ENCODE assay signal across 1 cellular context in genomic region chr11:96014234-96014633, GRCh38.
TF ChIP-seq lines count a peak whose summit lies in the region.

No MANE protein-coding gene starts in this region.

TF ChIP-seq in HepG2, 621 proteins besides CTCF, POLR2A, EP300 and RAD21 (continued from another document and continues in another):
- TF ChIP-seq SOX6 (IDR thresholded peaks at IDR 0.05) (no peak), SOX6 (CRISPR knock-in tag; IDR thresholded peaks at IDR 0.05) (peak; percentile 84), HES4 (CRISPR knock-in tag; IDR thresholded peaks at IDR 0.05; ENCODE audit: borderline replicate concordance) (no peak), CEBPB (IDR thresholded peaks at IDR 0.05; ENCODE audit: borderline replicate concordance, low read depth, low read length) (peak; percentile 43; the same call in 1 of the 2 replicates), NR2F2 (IDR thresholded peaks at IDR 0.05; ENCODE audit: borderline replicate concordance, low read depth) (peak; percentile 31), TARDBP (CRISPR knock-in tag; IDR thresholded peaks at IDR 0.05) (0 out of 2 replicates have a peak, but pooled peaks have one; percentile 49), GABPB1 (CRISPR knock-in tag; IDR thresholded peaks at IDR 0.05) (no peak), DRAP1 (CRISPR knock-in tag; IDR thresholded peaks at IDR 0.05) (no peak), ZMYM4 (CRISPR knock-in tag; IDR thresholded peaks at IDR 0.05) (no peak), ERF (CRISPR knock-in tag; IDR thresholded peaks at IDR 0.05) (peak; percentile 28; the same call in 1 of the 2 replicates), PHB2 (IDR thresholded peaks at IDR 0.05; ENCODE audit: partially characterized antibody) (no peak), HOXA9 (CRISPR knock-in tag; IDR thresholded peaks at IDR 0.05; ENCODE audit: borderline replicate concordance) (no peak), NFIC (IDR thresholded peaks at IDR 0.05; ENCODE audit: low read length) (peak; percentile 69; the same call in 1 of the 2 replicates), TBL1XR1 (IDR thresholded peaks at IDR 0.05; ENCODE audit: borderline replicate concordance, low read length, partially characterized antibody) (no peak), DPF2 (CRISPR knock-in tag; IDR thresholded peaks at IDR 0.05; ENCODE audit: borderline replicate concordance, low read depth) (peak; percentile 30; the same call in 1 of the 2 replicates), ZNF687 (CRISPR knock-in tag; IDR thresholded peaks at IDR 0.05) (no peak), ZBTB2 (CRISPR knock-in tag; IDR thresholded peaks at IDR 0.05; ENCODE audit: low read depth) (no peak), ASH2L (IDR thresholded peaks at IDR 0.05; ENCODE audit: insufficient read length, low read depth, low read length) (peak; percentile 71), ZBTB33 (CRISPR knock-in tag; IDR thresholded peaks at IDR 0.05) (no peak), NR2F6 (IDR thresholded peaks at IDR 0.05) (peak; percentile 52; the same call in 1 of the 2 replicates), NR2F6 (CRISPR knock-in tag; IDR thresholded peaks at IDR 0.05) (peak; percentile 47; the same call in 1 of the 2 replicates), ZFY (CRISPR knock-in tag; IDR thresholded peaks at IDR 0.05) (no peak), GATAD1 (CRISPR knock-in tag; IDR thresholded peaks at IDR 0.05) (peak; percentile 18; the same call in 1 of the 2 replicates), SP2 (CRISPR knock-in tag; IDR thresholded peaks at IDR 0.05) (no peak), ZBTB26 (CRISPR knock-in tag; IDR thresholded peaks at IDR 0.05; ENCODE audit: borderline replicate concordance) (no peak), ZFP82 (CRISPR knock-in tag; IDR thresholded peaks at IDR 0.05; ENCODE audit: borderline replicate concordance) (no peak), ZNF720 (CRISPR knock-in tag; IDR thresholded peaks at IDR 0.05) (no peak), DR1 (CRISPR knock-in tag; IDR thresholded peaks at IDR 0.05) (no peak), STAT6 (CRISPR knock-in tag; IDR thresholded peaks at IDR 0.05; ENCODE audit: borderline replicate concordance) (0 out of 2 replicates have a peak, but pooled peaks have one; percentile 56), ZFP91 (CRISPR knock-in tag; IDR thresholded peaks at IDR 0.05; ENCODE audit: borderline replicate concordance) (no peak), ZBTB39 (CRISPR knock-in tag; IDR thresholded peaks at IDR 0.05) (no peak), SMAD9 (CRISPR knock-in tag; IDR thresholded peaks at IDR 0.05) (no peak), ZSCAN25 (CRISPR knock-in tag; IDR thresholded peaks at IDR 0.05) (no peak), ZBTB44 (CRISPR knock-in tag; IDR thresholded peaks at IDR 0.05) (no peak), ZNF343 (CRISPR knock-in tag; IDR thresholded peaks at IDR 0.05) (no peak), ZEB1 (IDR thresholded peaks at IDR 0.05; ENCODE audit: insufficient replicate concordance, low read depth) (no peak), ZSCAN22 (CRISPR knock-in tag; IDR thresholded peaks at IDR 0.05) (no peak), ZNF567 (CRISPR knock-in tag; IDR thresholded peaks at IDR 0.05; ENCODE audit: borderline replicate concordance) (no peak), TCF7 (IDR thresholded peaks at IDR 0.05; ENCODE audit: low read depth) (peak; percentile 94), ZNF530 (CRISPR knock-in tag; IDR thresholded peaks at IDR 0.05; ENCODE audit: low read depth) (no peak), ZNF776 (CRISPR knock-in tag; IDR thresholded peaks at IDR 0.05) (no peak), BRD4 (CRISPR knock-in tag; IDR thresholded peaks at IDR 0.05) (0 out of 2 replicates have a peak, but pooled peaks have one; percentile 11), ZNF362 (CRISPR knock-in tag; IDR thresholded peaks at IDR 0.05; ENCODE audit: borderline replicate concordance) (no peak; the same call in 1 of the 2 replicates), KDM6A (CRISPR knock-in tag; IDR thresholded peaks at IDR 0.05; ENCODE audit: low read depth) (peak; percentile 51; the same call in 1 of the 2 replicates), ARID2 (CRISPR knock-in tag; IDR thresholded peaks at IDR 0.05; ENCODE audit: borderline replicate concordance) (no peak), ZNF788 (CRISPR knock-in tag; IDR thresholded peaks at IDR 0.05; ENCODE audit: borderline replicate concordance) (no peak), HOXA7 (CRISPR knock-in tag; IDR thresholded peaks at IDR 0.05) (no peak)
